ENCODE assay signal across 8 cellular contexts in the genomic region with DNA sequence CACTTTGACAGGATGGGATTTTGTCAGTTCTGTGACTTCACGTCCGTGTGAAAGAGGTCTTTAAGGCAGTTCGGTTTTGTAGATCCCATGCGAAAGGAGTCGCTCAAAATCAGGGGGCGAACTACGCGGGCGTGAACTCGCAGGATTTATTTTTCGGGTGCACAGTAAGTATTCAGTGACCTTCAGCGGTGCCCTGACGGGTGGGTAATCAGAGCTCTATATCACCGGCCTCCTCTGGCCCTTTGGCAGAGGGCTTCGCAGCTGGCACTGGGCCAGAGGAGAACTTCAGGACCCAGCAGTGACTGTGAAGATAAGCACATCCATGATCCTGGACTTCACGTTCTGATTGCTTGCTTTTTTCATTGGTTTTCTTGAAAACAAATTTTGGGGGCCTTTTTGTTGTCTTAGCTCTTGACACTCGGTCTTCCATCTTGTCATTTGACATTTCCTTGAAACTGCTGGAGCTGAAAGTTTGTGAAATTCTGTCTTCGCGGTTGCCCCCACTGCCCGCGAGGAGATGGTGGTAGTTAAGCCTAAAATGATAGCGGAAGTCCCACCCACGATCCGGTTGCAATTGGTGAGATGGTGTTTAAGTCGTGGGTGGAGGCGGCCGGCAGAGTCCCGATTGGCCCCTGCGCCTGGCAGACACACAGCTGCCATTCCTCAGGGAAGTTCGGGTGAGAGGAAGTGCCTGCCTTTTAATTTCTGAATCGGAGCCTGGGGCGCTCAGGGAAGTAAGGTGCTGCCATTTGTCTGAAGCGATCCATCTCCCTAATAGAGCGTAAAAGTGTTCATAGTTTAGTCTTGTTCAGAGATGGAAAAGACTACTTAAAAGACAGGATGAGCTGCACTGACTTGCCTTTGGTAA. TPM values are rescaled to one million over a fixed set of nuclear protein-coding genes. Genes with fewer than 3 reads are reported as not detected.
DNase-seq lines count a peak whose midpoint lies in the region; ATAC-seq and TF ChIP-seq lines count a peak whose summit lies in the region.

Gene FAM120AOS, minus strand, starts transcription at position 535 of the 868 bp plus-strand sequence. CDS start 872 bp downstream, outside the sequence.

- H3K27me3 Mint-ChIP-seq in HFFc6 (ENCODE audit: insufficient read depth) = peaks cover 5% of the 10 kb centered on the region

- no peaks in the 10 kb centered on the region for H3K9me3 Mint-ChIP-seq in HFFc6
- no peaks in the 10 kb centered on the region for H3K9me3 Mint-ChIP-seq in activated naive CD4-positive, alpha-beta T cell treated with anti-CD3 and anti-CD28 coated beads, Interleukin-2, amount 50 U/mL, for 72 hours

- peak; percentile 81 for DNase-seq in GM04503 (ENCODE audit: low read depth)
- peak; percentile 93 for DNase-seq in HFFc6
- peak; percentile 89 for DNase-seq in NCI-H1048 (lab: John Stamatoyannopoulos, UW)
- peak; percentile 61 for DNase-seq in SKM-1 (lab: John Stamatoyannopoulos, UW; ENCODE audit: unreplicated experiment)
- DNase-seq in activated naive CD4-positive, alpha-beta T cell treated with anti-CD3 and anti-CD28 coated beads, Interleukin-2, amount 50 U/mL, for 72 hours (ENCODE audit: low spot score in 2 of 2) = peak; percentile 76 to 88
- DNase-seq in glomerular endothelial cell (ENCODE audit: extremely low read depth, low read depth, low spot score) = peak; percentile 81
- peak; percentile 96 for DNase-seq in occipital lobe (lab: John Stamatoyannopoulos, UW)

- no peak for TF ChIP-seq CTCF in HFFc6 (IDR thresholded peaks at IDR 0.05)

- H3K27ac ChIP-seq in temporal lobe (ENCODE audit: low read depth, low read length) = peak within 1 kb of the TSS; percentile 78

- H3K4me3 Mint-ChIP-seq in HFFc6 = peak within 1 kb of the TSS; percentile 97

- H3K36me3 Mint-ChIP-seq in HFFc6 (ENCODE audit: low read depth) = peaks cover 30% of the 10 kb centered on the region
- H3K36me3 Mint-ChIP-seq in activated naive CD4-positive, alpha-beta T cell treated with anti-CD3 and anti-CD28 coated beads, Interleukin-2, amount 50 U/mL, for 72 hours = peaks cover 32 to 47% of the 10 kb centered on the region in 2 donors

- peak within 1 kb of the TSS; percentile 91 for H3K27ac Mint-ChIP-seq in HFFc6
- peak within 1 kb of the TSS; percentile 90 to 97 for H3K27ac Mint-ChIP-seq in activated naive CD4-positive, alpha-beta T cell treated with anti-CD3 and anti-CD28 coated beads, Interleukin-2, amount 50 U/mL, for 72 hours

- peaks cover 52% of the 10 kb centered on the region for H3K4me1 Mint-ChIP-seq in HFFc6 (ENCODE audit: low read depth)

- ATAC-seq in activated naive CD4-positive, alpha-beta T cell treated with anti-CD3 and anti-CD28 coated beads, Interleukin-2, amount 50 U/mL, for 72 hours = peak; percentile 75

RNA-seq across cellular contexts. Expression of gene FAM120AOS, which starts in this region (rescaled TPM):
- 10 to 100 TPM; 35.3 to 38.9 (median 36.6) TPM for total RNA-seq in HFFc6 (2021; fragmentation: NEBNext Ultra II Directional; extraction: Animal tissue kit (Norgen Biotek cat#: 25700))
- total RNA-seq in activated naive CD4-positive, alpha-beta T cell treated with anti-CD3 and anti-CD28 coated beads, Interleukin-2, amount 50 U/mL, for 72 hours = 10 to 100 TPM; 17.1 to 41.9 TPM
- total RNA-seq in glomerular endothelial cell (27.9 and 30.4 TPM in 2 replicates), occipital lobe (24.8 TPM), temporal lobe (20.9 TPM)

Comparison
In these comparisons a context has a peak if more than half of its experiments do, and no peak if none do; other contexts are left out.
1. Peak in every context shown above with its lines: DNase-seq, ATAC-seq and H3K27ac ChIP-seq.